26 cellular contexts compared by ENCODE assay signal in genomic region chr22:38819387-38819940, GRCh38.
"Had no signal": no experiment of that assay in that cellular context is flagged by ENCODE, and none has a peak within 500 bp of the region (broad histone marks: within the 10 kb centered on the region; RNA-seq: fewer than 3 reads in every experiment).

No MANE protein-coding gene starts in this region.

- H3K9me3 ChIP-seq: adrenal gland, Peyer's patch, SJCRH30, SK-N-SH had no signal

- H3K4me1 ChIP-seq: adrenal gland, Peyer's patch, SJCRH30 had no signal

- H3K27me3 ChIP-seq: adrenal gland, Peyer's patch, SJCRH30 had no signal

- H3K27ac ChIP-seq: adrenal gland, Peyer's patch, RWPE1, SJCRH30, VCaP had no signal

- H3K4me2 ChIP-seq: SK-N-SH had no signal

- H3K4me3 ChIP-seq: adrenal gland, Peyer's patch, SJCRH30 had no signal

- H3K9ac ChIP-seq: SK-N-SH had no signal

- H3K4me1 Mint-ChIP-seq: activated CD4-positive, alpha-beta T cell treated with anti-CD3 and anti-CD28 coated beads, Interleukin-2, amount 10 ng/mL, durations not matched to agents 7 days and 5 days; activated naive CD8-positive, alpha-beta T cell treated with anti-CD3 and anti-CD28 coated beads, Interleukin-2, amount 10 ng/mL, durations not matched to agents 7 days and 5 days had no signal

- H3K4me3 Mint-ChIP-seq: activated CD4-positive, alpha-beta memory T cell treated with anti-CD3 and anti-CD28 coated beads for 36 hours; activated CD4-positive, alpha-beta T cell treated with anti-CD3 and anti-CD28 coated beads, Interleukin-2, amount 10 ng/mL, durations not matched to agents 7 days and 5 days; activated naive CD8-positive, alpha-beta T cell treated with anti-CD3 and anti-CD28 coated beads, Interleukin-2, amount 10 ng/mL, durations not matched to agents 7 days and 5 days; activated T-cell treated with anti-CD3 and anti-CD28 coated beads, Interleukin-2, amount 50 U/mL, for 72 hours had no signal

- H3K9me2 ChIP-seq: SK-N-SH had no signal

- DNase-seq: activated CD4-positive, alpha-beta memory T cell treated with anti-CD3 and anti-CD28 coated beads for 36 hours; activated CD4-positive, alpha-beta T cell treated with anti-CD3 and anti-CD28 coated beads, Interleukin-2, amount 10 ng/mL, durations not matched to agents 7 days and 5 days; activated CD4-positive, CD25-positive, alpha-beta regulatory T cell; activated naive CD4-positive, alpha-beta T cell treated with anti-CD3 and anti-CD28 coated beads, Interleukin-2, amount 50 U/mL, for 16 hours; activated naive CD8-positive, alpha-beta T cell treated with anti-CD3 and anti-CD28 coated beads, Interleukin-2, amount 10 ng/mL, durations not matched to agents 7 days and 5 days; activated T-cell treated with anti-CD3 and anti-CD28 coated beads for 4 hours; activated T-cell treated with anti-CD3 and anti-CD28 coated beads, Interleukin-2, amount 50 U/mL, for 72 hours; adrenal gland; anterior cingulate cortex; Kasumi-1; KBM-7; NCI-H1436 treated with DMSO at 0.1 percent for 48 hours; NCI-H187 treated with DMSO at 0.1 percent for 48 hours; NCI-H2107; NCI-H2171 treated with DMSO at 0.1 percent for 48 hours; NCI-H345; NCI-H526 treated with DMSO at 0.1 percent for 48 hours; NCI-H82; Right ventricle myocardium superior; SJCRH30; SK-N-SH; T-helper 1 cell had no signal

- H3K36me3 ChIP-seq: adrenal gland, Peyer's patch, SJCRH30 had no signal

- H3K9me3 Mint-ChIP-seq: activated CD4-positive, alpha-beta memory T cell treated with anti-CD3 and anti-CD28 coated beads for 36 hours; activated CD4-positive, alpha-beta T cell treated with anti-CD3 and anti-CD28 coated beads, Interleukin-2, amount 10 ng/mL, durations not matched to agents 7 days and 5 days; activated naive CD8-positive, alpha-beta T cell treated with anti-CD3 and anti-CD28 coated beads, Interleukin-2, amount 10 ng/mL, durations not matched to agents 7 days and 5 days; activated T-cell treated with anti-CD3 and anti-CD28 coated beads, Interleukin-2, amount 50 U/mL, for 72 hours; activated T-helper 2 cell treated with anti-CD3 and anti-CD28 coated beads, Interferon-gamma antibody, Interleukin-2, Interleukin-4, amounts not matched to agents 10 μg/mL and 5 μg/mL and 100 μg/mL, durations not matched to agents 14 hours and 24 hours and 36 hours had no signal

- H3K27ac Mint-ChIP-seq: activated CD4-positive, alpha-beta memory T cell treated with anti-CD3 and anti-CD28 coated beads for 36 hours; activated CD4-positive, alpha-beta T cell treated with anti-CD3 and anti-CD28 coated beads, Interleukin-2, amount 10 ng/mL, durations not matched to agents 7 days and 5 days; activated naive CD8-positive, alpha-beta T cell treated with anti-CD3 and anti-CD28 coated beads, Interleukin-2, amount 10 ng/mL, durations not matched to agents 7 days and 5 days; activated T-cell treated with anti-CD3 and anti-CD28 coated beads, Interleukin-2, amount 50 U/mL, for 72 hours; activated T-helper 2 cell treated with anti-CD3 and anti-CD28 coated beads, Interferon-gamma antibody, Interleukin-2, Interleukin-4, amounts not matched to agents 10 μg/mL and 5 μg/mL and 100 μg/mL, durations not matched to agents 14 hours and 24 hours and 36 hours had no signal

- H3K27me3 Mint-ChIP-seq: activated CD4-positive, alpha-beta memory T cell treated with anti-CD3 and anti-CD28 coated beads for 36 hours had no signal

- ATAC-seq: activated T-cell treated with anti-CD3 and anti-CD28 coated beads, Interleukin-2, amount 50 U/mL, for 72 hours had no signal

- H3K36me3 Mint-ChIP-seq: activated CD4-positive, alpha-beta memory T cell treated with anti-CD3 and anti-CD28 coated beads for 36 hours; activated naive CD8-positive, alpha-beta T cell treated with anti-CD3 and anti-CD28 coated beads, Interleukin-2, amount 10 ng/mL, durations not matched to agents 7 days and 5 days had no signal
